Comparison of ENCODE assay signal across 8 cellular contexts in genomic region chr3:3800685-3801509, GRCh38. TPM values are rescaled to one million over a fixed set of nuclear protein-coding genes. Genes with fewer than 3 reads are reported as not detected.
DNase-seq lines count a peak whose midpoint lies in the region; ATAC-seq and TF ChIP-seq lines count a peak whose summit lies in the region.

No MANE protein-coding gene starts in this region.

- intact Hi-C loops in left colon (cut with DNase I, micrococcal nuclease) = no loop called here

- peak overlapping the region; percentile 93 to 96 (median 94) for H3K4me3 Mint-ChIP-seq in brain
- H3K4me3 Mint-ChIP-seq in stimulated activated effector memory CD8-positive, alpha-beta T cell treated with anti-CD3 and anti-CD28 coated beads, Interleukin-12 subunit alpha, Interleukin-12 subunit beta, amount 100 ng/mL, for 72 hours = peak overlapping the region; percentile 62

- H3K36me3 Mint-ChIP-seq in brain = peaks cover 18% of the 10 kb centered on the region
- no peaks in the 10 kb centered on the region for H3K36me3 Mint-ChIP-seq in stimulated activated effector memory CD8-positive, alpha-beta T cell treated with anti-CD3 and anti-CD28 coated beads, Interleukin-12 subunit alpha, Interleukin-12 subunit beta, amount 100 ng/mL, for 72 hours

- peaks cover 0 to 8% (median 0%) of the 10 kb centered on the region in 5 experiments for H3K9me3 Mint-ChIP-seq in brain
- H3K9me3 Mint-ChIP-seq in stimulated activated effector memory CD8-positive, alpha-beta T cell treated with anti-CD3 and anti-CD28 coated beads, Interleukin-12 subunit alpha, Interleukin-12 subunit beta, amount 100 ng/mL, for 72 hours = no peaks in the 10 kb centered on the region

- peak overlapping the region; percentile 89 to 97 (median 95) for H3K27ac Mint-ChIP-seq in brain
- H3K27ac Mint-ChIP-seq in stimulated activated effector memory CD8-positive, alpha-beta T cell treated with anti-CD3 and anti-CD28 coated beads, Interleukin-12 subunit alpha, Interleukin-12 subunit beta, amount 100 ng/mL, for 72 hours = no peak overlapping the region

- no peak for TF ChIP-seq CTCF in brain (conservative IDR thresholded peaks at IDR 0.05)

- ATAC-seq in left colon = peak; percentile 63
- no peak for ATAC-seq in stimulated activated effector memory CD8-positive, alpha-beta T cell treated with anti-CD3 and anti-CD28 coated beads, Interleukin-12 subunit alpha, Interleukin-12 subunit beta, amount 100 ng/mL, for 72 hours
- no peak for ATAC-seq in GM19328 (IDR thresholded peaks at IDR 0.05; ENCODE audit: unreplicated experiment)
- no peak for ATAC-seq in HG03196 (IDR thresholded peaks at IDR 0.05; ENCODE audit: unreplicated experiment)
- no peak for ATAC-seq in GM19455 (IDR thresholded peaks at IDR 0.05; ENCODE audit: unreplicated experiment)

- peaks cover 67% of the 10 kb centered on the region for H3K4me1 Mint-ChIP-seq in brain
- peaks cover 11% of the 10 kb centered on the region for H3K4me1 Mint-ChIP-seq in stimulated activated effector memory CD8-positive, alpha-beta T cell treated with anti-CD3 and anti-CD28 coated beads, Interleukin-12 subunit alpha, Interleukin-12 subunit beta, amount 100 ng/mL, for 72 hours

- H3K27me3 Mint-ChIP-seq in brain = peaks cover 20% of the 10 kb centered on the region

- DNase-seq in HuH-7.5 (ENCODE audit: low spot score) (peak; percentile 67), left colon (peak in 1 of 2 donors; percentile 8), OCI-M1 (lab: John Stamatoyannopoulos, UW) (no peak)
- no peak for DNase-seq in stimulated activated effector memory CD8-positive, alpha-beta T cell treated with anti-CD3 and anti-CD28 coated beads, Interleukin-12 subunit alpha, Interleukin-12 subunit beta, amount 100 ng/mL, for 72 hours (ENCODE audit: low spot score in 2 of 2)

RNA-seq across cellular contexts. Expression of gene LRRN1, which starts 1.7 kb away (rescaled TPM):
- polyA plus RNA-seq in brain (ENCODE audit: insufficient read depth, low read depth, low replicate concordance) = 13.6 TPM
- 1 to 10 TPM in 1 of 2 donors, under 1 TPM in 1; 0.56 to 1.0 TPM for total RNA-seq in left colon
